In genomic region chr16:85221081-85221809, GRCh38 we compare ENCODE assay signal across 17 cellular contexts.
DNase-seq lines count a peak whose midpoint lies in the region; ATAC-seq and TF ChIP-seq lines count a peak whose summit lies in the region.
"Had no signal": no experiment of that assay in that cellular context is flagged by ENCODE, and none has a peak within 500 bp of the region (broad histone marks: within the 10 kb centered on the region; RNA-seq: fewer than 3 reads in every experiment).

No MANE protein-coding gene starts in this region.

- intact Hi-C loops in transverse colon (cut with DNase I; ENCODE audit: low total_unique reads), result no loop called here

- 0 out of 2 replicates have a peak overlapping the region, but pooled peaks have one; percentile 81 for H3K4me2 ChIP-seq in SK-N-SH

- in situ Hi-C loops in transverse colon (cut with MboI; ENCODE audit: low pct_ligation_motif_present in 1 of 4, low pct_unique_long_range_greater_than_20kb in 1 of 4, low sequenced_read_pairs in 3 of 4), result no loop called here

- no peaks in the 10 kb centered on the region for H4K20me1 ChIP-seq in SK-N-SH (ENCODE audit: insufficient read depth)

- peak in 1 of 2 experiments; percentile 22; a peak in 1 of 4 replicates for TF ChIP-seq EP300 in SK-N-SH (IDR thresholded peaks at IDR 0.05; ENCODE audit: borderline replicate concordance in 1 of 2, low read depth in 1 of 2, low read length in 1 of 2)
- TF ChIP-seq EP300 in transverse colon (IDR thresholded peaks at IDR 0.05; ENCODE audit: low read depth), result no peak

- H3K27ac ChIP-seq in SK-N-SH (ENCODE audit: low read depth in 2 of 2, low read length in 1 of 2) (peak overlapping the region in 1 of 2 experiments; percentile 93; a peak in 2 of 4 replicates), RWPE2 (ENCODE audit: poor library complexity, severe bottlenecking) (peak overlapping the region; percentile 48), transverse colon (peak overlapping the region in 3 of 4 donors; percentile 9 to 74 (median 54))

- WGBS in SK-N-SH (ENCODE audit: low lambda C conversion rate), result 81% methylated on average over 17 of the region's 25 CpGs
- 71% methylated on average over 23 of the region's 25 CpGs; no CpG with 5 or more reads in 1 of the 2 donors for WGBS in transverse colon (ENCODE audit: low coverage in 1 of 2), 2 donors

- TF ChIP-seq POLR2A in transverse colon (IDR thresholded peaks at IDR 0.05), result no peak

- H2AFZ ChIP-seq in SK-N-SH (ENCODE audit: low read depth), result no peak overlapping the region

- TF ChIP-seq CTCF in SK-N-SH (IDR thresholded peaks at IDR 0.05), result no peak
- no peak for TF ChIP-seq CTCF in RWPE2 (IDR thresholded peaks at IDR 0.05; ENCODE audit: poor library complexity, severe bottlenecking)
- TF ChIP-seq CTCF in transverse colon (IDR thresholded peaks at IDR 0.05), result no peak

- H3K9ac ChIP-seq in SK-N-SH, result no peak overlapping the region

- no peaks in the 10 kb centered on the region for H3K9me3 ChIP-seq in SK-N-SH
- no peaks in the 10 kb centered on the region for H3K9me3 ChIP-seq in RWPE2 (ENCODE audit: severe bottlenecking)
- no peaks in the 10 kb centered on the region for H3K9me3 ChIP-seq in transverse colon
- H3K9me3 ChIP-seq: A549, right lobe of liver had no signal

- DNase-seq in SK-N-SH, result peak; percentile 81
- DNase-seq in RWPE2 (ENCODE audit: low spot score), result no peak
- peak; percentile 77 for DNase-seq in left kidney (ENCODE audit: low read depth, low spot score)
- DNase-seq in transverse colon, result no peak
- no peak for DNase-seq in HuH-7.5 (ENCODE audit: low spot score)
- DNase-seq in activated effector memory CD4-positive, alpha-beta T cell treated with Interleukin-2 at 50 U/mL for 16 hours, result no peak
- DNase-seq: activated CD4-positive, CD25-positive, alpha-beta regulatory T cell; activated naive CD4-positive, alpha-beta T cell treated with anti-CD3 and anti-CD28 coated beads, Interleukin-2, amount 10 ng/mL, durations not matched to agents 7 days and 5 days; HCEC 1CT; natural killer cell; stimulated activated CD4-positive, alpha-beta T cell treated with anti-CD3 and anti-CD28 coated beads, Interleukin-4, amount 100 ng/mL, for 24 hours; SW 1271 had no signal

- ATAC-seq in SK-N-SH treated with all-trans-retinoic acid at 6 μM for 48 hours (no peak), RWPE2 (ENCODE audit: low read depth) (no peak), GM19351 (IDR thresholded peaks at IDR 0.05; ENCODE audit: unreplicated experiment) (no peak)
- ATAC-seq: stimulated activated effector memory CD8-positive, alpha-beta T cell treated with anti-CD3 and anti-CD28 coated beads, Interleukin-12 subunit alpha, Interleukin-12 subunit beta, amount 100 ng/mL, for 72 hours had no signal

- H3K4me1 ChIP-seq in SK-N-SH (ENCODE audit: control insufficient read depth in 1 of 2, insufficient read depth in 2 of 2, low read depth in 1 of 2, low read length in 1 of 2) (peaks cover 8 to 50% of the 10 kb centered on the region in 2 experiments), RWPE2 (ENCODE audit: insufficient read depth, poor library complexity, severe bottlenecking) (peaks cover 6% of the 10 kb centered on the region), transverse colon (peaks cover 10 to 17% (median 16%) of the 10 kb centered on the region in 4 donors)

- no peaks in the 10 kb centered on the region for H3K36me3 ChIP-seq in SK-N-SH (replicated peaks in 1 of 2; ENCODE audit: control insufficient read depth in 1 of 2, insufficient read depth in 2 of 2, low read length in 1 of 2)
- no peaks in the 10 kb centered on the region for H3K36me3 ChIP-seq in RWPE2 (ENCODE audit: low read depth)
- no peaks in the 10 kb centered on the region for H3K36me3 ChIP-seq in transverse colon
- H3K36me3 ChIP-seq: right lobe of liver had no signal

- H3F3A ChIP-seq in SK-N-SH (replicated peaks; ENCODE audit: insufficient read depth), result peaks cover 9% of the 10 kb centered on the region

- H3K79me2 ChIP-seq in SK-N-SH (ENCODE audit: insufficient read depth), result peaks cover 9% of the 10 kb centered on the region; the same call in 1 of the 2 replicates

- H3K9me2 ChIP-seq in SK-N-SH, result no peaks in the 10 kb centered on the region

- no peak for TF ChIP-seq RAD21 in SK-N-SH (IDR thresholded peaks at IDR 0.05; ENCODE audit: low read length)

- POLR2A ChIA-PET in SK-N-SH (lab: Yijun Ruan, JAX), result no interaction called here

- CTCF ChIA-PET in SK-N-SH (lab: Yijun Ruan, JAX), result interaction anchor here (2.0 to 6.8 kb wide), 3 partner anchors 8 to 106 kb away, joined by 6 to 42 read pairs (median 7); no protein-coding TSS in a partner anchor

- H3K27me3 ChIP-seq in SK-N-SH (ENCODE audit: insufficient read depth) (no peaks in the 10 kb centered on the region), RWPE2 (ENCODE audit: insufficient read depth, poor library complexity, severe bottlenecking) (no peaks in the 10 kb centered on the region), transverse colon (no peaks in the 10 kb centered on the region)
- H3K27me3 ChIP-seq: right lobe of liver had no signal

- H3K4me3 ChIP-seq in SK-N-SH (ENCODE audit: low read depth in 2 of 2, low read length in 1 of 2), result no peak overlapping the region
- H3K4me3 ChIP-seq in RWPE2 (ENCODE audit: severe bottlenecking), result no peak overlapping the region
- H3K4me3 ChIP-seq in transverse colon, result no peak overlapping the region
- H3K4me3 ChIP-seq: A549 had no signal

TF ChIP-seq in SK-N-SH, 30 proteins besides CTCF, POLR2A, EP300 and RAD21 (continues in another document):
- TF ChIP-seq RXRA (IDR thresholded peaks at IDR 0.05; ENCODE audit: borderline replicate concordance, low read depth) (no peak), FOXJ3 (CRISPR knock-in tag; IDR thresholded peaks at IDR 0.05) (no peak), REST (IDR thresholded peaks at IDR 0.05; ENCODE audit: low read depth, low read length) (no peak), ELF1 (IDR thresholded peaks at IDR 0.05) (no peak), TEAD4 (IDR thresholded peaks at IDR 0.05; ENCODE audit: borderline replicate concordance, insufficient read depth) (no peak), MXI1 (IDR thresholded peaks at IDR 0.05; ENCODE audit: low read depth, low read length) (no peak), JUND (IDR thresholded peaks at IDR 0.05) (no peak), RCOR1 (IDR thresholded peaks at IDR 0.05; ENCODE audit: low read length) (no peak)

TF ChIP-seq in SK-N-SH treated with all-trans-retinoic acid at 6 μM for 48 hours, 23 proteins besides CTCF, POLR2A, EP300 and RAD21 (continues in another document):
- TF ChIP-seq ZFP3 (CRISPR knock-in tag; IDR thresholded peaks at IDR 0.05), result no peak
- no peak for TF ChIP-seq ESRRG (CRISPR knock-in tag; IDR thresholded peaks at IDR 0.05)
- no peak for TF ChIP-seq ZNF8 (CRISPR knock-in tag; IDR thresholded peaks at IDR 0.05)
- no peak for TF ChIP-seq POU6F1 (CRISPR knock-in tag; IDR thresholded peaks at IDR 0.05; ENCODE audit: borderline replicate concordance, low read depth)
- TF ChIP-seq RARB (CRISPR knock-in tag; IDR thresholded peaks at IDR 0.05), result no peak
- no peak for TF ChIP-seq GLIS3 (CRISPR knock-in tag; IDR thresholded peaks at IDR 0.05)
- TF ChIP-seq OSR1 (CRISPR knock-in tag; IDR thresholded peaks at IDR 0.05), result no peak
- no peak for TF ChIP-seq BACH2 (CRISPR knock-in tag; IDR thresholded peaks at IDR 0.05; ENCODE audit: borderline replicate concordance)
- TF ChIP-seq TCF4 (CRISPR knock-in tag; IDR thresholded peaks at IDR 0.05; ENCODE audit: borderline replicate concordance), result no peak
- TF ChIP-seq TOX (CRISPR knock-in tag; IDR thresholded peaks at IDR 0.05; ENCODE audit: borderline replicate concordance), result no peak
- no peak for TF ChIP-seq ZFP30 (CRISPR knock-in tag; IDR thresholded peaks at IDR 0.05)
- no peak for TF ChIP-seq ISL1 (CRISPR knock-in tag; IDR thresholded peaks at IDR 0.05)
- TF ChIP-seq CSDC2 (CRISPR knock-in tag; IDR thresholded peaks at IDR 0.05), result no peak
- no peak for TF ChIP-seq ZNF565 (CRISPR knock-in tag; conservative IDR thresholded peaks at IDR 0.05; ENCODE audit: low read depth)
- no peak for TF ChIP-seq ZNF70 (CRISPR knock-in tag; IDR thresholded peaks at IDR 0.05)
- TF ChIP-seq PPARA (CRISPR knock-in tag; IDR thresholded peaks at IDR 0.05; ENCODE audit: borderline replicate concordance), result no peak
- TF ChIP-seq PATZ1 (CRISPR knock-in tag; IDR thresholded peaks at IDR 0.05; ENCODE audit: borderline replicate concordance), result no peak

Comparison
In these comparisons a context has a peak if more than half of its experiments do, and no peak if none do; other contexts are left out.
1. DNase-seq: peak in SK-N-SH (single experiment) and left kidney (single experiment); none in RWPE2 (single experiment), transverse colon (single experiment), HuH-7.5 (single experiment) and activated effector memory CD4-positive, alpha-beta T cell treated with Interleukin-2 at 50 U/mL for 16 hours (single experiment).